ENCODE assay signal across 9 cellular contexts in the genomic region with DNA sequence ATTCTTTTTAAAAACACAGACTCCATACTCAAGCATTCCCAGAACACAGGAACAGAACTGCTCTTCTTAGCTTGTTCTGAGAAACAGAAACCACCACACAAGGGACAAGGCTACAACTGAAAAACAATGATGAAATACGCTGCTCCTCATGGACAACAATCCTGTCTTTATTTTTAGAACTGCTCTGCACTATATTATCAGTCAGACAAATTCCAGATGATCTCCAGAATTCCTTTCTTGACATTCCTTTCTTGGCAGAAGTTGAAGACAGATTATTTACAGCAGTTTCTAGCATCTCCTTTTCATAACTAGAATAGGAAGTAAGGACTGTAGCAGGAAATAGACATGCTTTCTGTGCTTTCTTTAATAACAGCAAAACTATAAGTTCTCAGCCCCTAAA. TPM values are rescaled to one million over a fixed set of nuclear protein-coding genes. Genes with fewer than 3 reads are reported as not detected.
DNase-seq lines count a peak whose midpoint lies in the region; ATAC-seq and TF ChIP-seq lines count a peak whose summit lies in the region.
"Had no signal": no experiment of that assay in that cellular context is flagged by ENCODE, and none has a peak within 500 bp of the region (broad histone marks: within the 10 kb centered on the region; RNA-seq: fewer than 3 reads in every experiment).

No MANE protein-coding gene starts in this region.

- H3K4me1 ChIP-seq in ascending aorta = peaks cover 0 to 5% of the 10 kb centered on the region in 2 donors
- H3K4me1 ChIP-seq in tibial nerve = peaks cover 0 to 46% (median 20%) of the 10 kb centered on the region in 4 donors

- ATAC-seq in activated CD8-positive, alpha-beta memory T cell treated with anti-CD3 and anti-CD28 coated beads, Interleukin-2, amount 10 ng/mL, durations not matched to agents 7 days and 5 days = no peak
- peak; percentile 44 for ATAC-seq in left lobe of liver
- ATAC-seq in GM19467 (IDR thresholded peaks at IDR 0.05; ENCODE audit: unreplicated experiment) = no peak

- CTCF ChIA-PET in activated CD8-positive, alpha-beta memory T cell treated with anti-CD3 and anti-CD28 coated beads, Interleukin-2, amount 10 ng/mL, durations not matched to agents 7 days and 5 days (lab: Charles Lee) = interaction anchor here (1.1 to 1.6 kb wide), 3 partner anchors 19 to 166 kb away, joined by 3 to 5 read pairs (median 4); no protein-coding TSS in a partner anchor

- intact Hi-C loops in ascending aorta (cut with DNase I) = no loop called here

- peaks cover 55% of the 10 kb centered on the region for H3K36me3 Mint-ChIP-seq in activated CD8-positive, alpha-beta memory T cell treated with anti-CD3 and anti-CD28 coated beads, Interleukin-2, amount 10 ng/mL, durations not matched to agents 7 days and 5 days

- peaks cover 28% of the 10 kb centered on the region for H3K4me1 Mint-ChIP-seq in activated CD8-positive, alpha-beta memory T cell treated with anti-CD3 and anti-CD28 coated beads, Interleukin-2, amount 10 ng/mL, durations not matched to agents 7 days and 5 days

- TF ChIP-seq CTCF in ascending aorta (IDR thresholded peaks at IDR 0.05) = no peak
- TF ChIP-seq CTCF in tibial nerve (IDR thresholded peaks at IDR 0.05) = no peak

- H3K27ac ChIP-seq in ascending aorta (peak overlapping the region; percentile 39 to 42), tibial nerve (peak overlapping the region; percentile 71 to 95 (median 81))

- peak overlapping the region; percentile 84 for H3K27ac Mint-ChIP-seq in activated CD8-positive, alpha-beta memory T cell treated with anti-CD3 and anti-CD28 coated beads, Interleukin-2, amount 10 ng/mL, durations not matched to agents 7 days and 5 days

- no peaks in the 10 kb centered on the region for H3K27me3 ChIP-seq in ascending aorta
- no peaks in the 10 kb centered on the region for H3K27me3 ChIP-seq in tibial nerve

- TF ChIP-seq EP300 in tibial nerve (IDR thresholded peaks at IDR 0.05) = peak; percentile 83 to 91

- DNase-seq in activated CD8-positive, alpha-beta memory T cell treated with anti-CD3 and anti-CD28 coated beads, Interleukin-2, amount 10 ng/mL, durations not matched to agents 7 days and 5 days = no peak
- DNase-seq in activated CD8-positive, alpha-beta memory T cell treated with anti-CD3 and anti-CD28 coated beads, Interleukin-2, amount 50 U/mL, for 4 hours = no peak
- DNase-seq in ascending aorta (ENCODE audit: low spot score in 2 of 2) (no peak), left lobe of liver (ENCODE audit: low spot score) (no peak), tibial nerve (ENCODE audit: low spot score in 2 of 2) (no peak), NOMO-1 treated with DMSO at 0.1 percent for 48 hours (lab: John Stamatoyannopoulos, UW; ENCODE audit: unreplicated experiment) (no peak), NCI-H2081 treated with DMSO at 0.1 percent for 48 hours (lab: John Stamatoyannopoulos, UW) (no peak)
- DNase-seq: activated gamma-delta T cell treated with Interleukin-2 at 50 U/mL for 16 hours had no signal

- H3K4me3 Mint-ChIP-seq in activated CD8-positive, alpha-beta memory T cell treated with anti-CD3 and anti-CD28 coated beads, Interleukin-2, amount 10 ng/mL, durations not matched to agents 7 days and 5 days = peak overlapping the region; percentile 34

- H3K9me3 ChIP-seq in ascending aorta = no peaks in the 10 kb centered on the region
- no peaks in the 10 kb centered on the region for H3K9me3 ChIP-seq in tibial nerve

- no peaks in the 10 kb centered on the region for H3K27me3 Mint-ChIP-seq in activated CD8-positive, alpha-beta memory T cell treated with anti-CD3 and anti-CD28 coated beads, Interleukin-2, amount 10 ng/mL, durations not matched to agents 7 days and 5 days

- peak overlapping the region in 1 of 2 donors; percentile 2 for H3K4me3 ChIP-seq in ascending aorta
- peak overlapping the region in 3 of 4 donors; percentile 1 to 26 (median 11) for H3K4me3 ChIP-seq in tibial nerve

- TF ChIP-seq POLR2A in tibial nerve (IDR thresholded peaks at IDR 0.05) = peak in 1 of 2 donors; percentile 12

- H3K9me3 Mint-ChIP-seq in activated CD8-positive, alpha-beta memory T cell treated with anti-CD3 and anti-CD28 coated beads, Interleukin-2, amount 10 ng/mL, durations not matched to agents 7 days and 5 days (ENCODE audit: low read depth) = peaks cover 2% of the 10 kb centered on the region

- WGBS in tibial nerve, 2 donors = 0 to 8% methylated on average over 1 of the region's 1 CpG

- H3K36me3 ChIP-seq in ascending aorta (peaks cover 0 to 5% of the 10 kb centered on the region in 2 donors), tibial nerve (peaks cover 0 to 26% (median 0%) of the 10 kb centered on the region in 3 donors)

RNA-seq across cellular contexts. Expression of gene ANTXR2, which starts 36.1 kb away (rescaled TPM):
- total RNA-seq in activated CD8-positive, alpha-beta memory T cell treated with anti-CD3 and anti-CD28 coated beads, Interleukin-2, amount 10 ng/mL, durations not matched to agents 7 days and 5 days = 10 to 100 TPM; 52.0 to 55.0 TPM
- total RNA-seq in ascending aorta (16.8 TPM), left lobe of liver (31.9 TPM), tibial nerve (100 to 1,000 TPM in 3 of 4 donors, 10 to 100 TPM in 1; 69.6 to 139 (median 118) TPM)
